Comparison of ENCODE assay signal across 22 cellular contexts in the genomic region with DNA sequence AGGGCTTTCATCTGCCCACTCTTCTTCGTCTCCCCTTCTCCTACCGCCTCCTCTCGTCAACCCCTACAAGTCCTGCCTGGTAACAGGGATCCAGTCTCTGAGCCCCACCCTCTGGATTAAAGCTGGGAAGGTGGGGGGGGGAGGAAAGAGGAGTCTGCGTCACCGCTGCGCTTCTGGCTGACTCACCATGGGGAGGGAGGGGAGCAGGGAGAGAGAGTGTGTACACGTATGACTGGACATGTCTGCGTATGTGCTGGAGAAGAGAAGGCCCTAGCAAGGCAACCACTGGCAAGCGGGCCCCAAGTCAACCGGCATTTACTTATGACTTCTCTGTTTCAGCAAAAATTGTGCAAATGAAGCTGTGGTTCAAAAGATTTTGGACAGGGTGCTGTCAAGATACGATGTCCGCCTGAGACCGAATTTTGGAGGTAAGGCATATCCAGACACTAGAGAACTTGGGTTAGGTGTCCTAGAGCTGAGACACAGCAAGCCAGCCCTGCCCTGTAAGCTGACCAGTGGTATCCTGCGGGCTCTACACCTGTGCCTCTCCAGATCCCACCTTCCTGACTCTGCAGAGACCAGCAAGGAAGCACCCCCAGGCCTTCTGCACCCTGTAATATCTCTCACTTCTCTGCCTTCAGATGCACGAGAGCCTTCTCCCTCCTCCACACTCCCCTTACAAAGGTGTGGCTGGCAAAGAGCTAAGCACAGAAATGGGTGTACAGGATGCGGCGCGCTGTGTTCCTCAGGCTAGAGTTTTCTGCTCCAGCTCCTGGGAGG. TPM values are rescaled to one million over a fixed set of nuclear protein-coding genes. Genes with fewer than 3 reads are reported as not detected.
DNase-seq lines count a peak whose midpoint lies in the region; ATAC-seq, FAIRE-seq and TF ChIP-seq lines count a peak whose summit lies in the region.
"Had no signal": no experiment of that assay in that cellular context is flagged by ENCODE, and none has a peak within 500 bp of the region (broad histone marks: within the 10 kb centered on the region; RNA-seq: fewer than 3 reads in every experiment).

No MANE protein-coding gene starts in this region.

- H3K4me1 ChIP-seq in iPS-20b (ENCODE audit: insufficient read depth, low read length), result peaks cover 13% of the 10 kb centered on the region; the same call in 1 of the 2 replicates
- H3K4me1 ChIP-seq: parathyroid adenoma, right lobe of liver, SJCRH30 had no signal

- no peaks in the 10 kb centered on the region for H3K36me3 ChIP-seq in brain microvascular endothelial cell (replicated peaks)
- peaks cover 10% of the 10 kb centered on the region; the same call in 1 of the 2 replicates for H3K36me3 ChIP-seq in iPS-20b (ENCODE audit: insufficient read depth, low read depth, low read length)
- H3K36me3 ChIP-seq: right lobe of liver, SJCRH30, suprapubic skin had no signal

- no peak for TF ChIP-seq POLR2A in GM12891 (IDR thresholded peaks at IDR 0.05; ENCODE audit: low read depth, low read length)

- TF ChIP-seq CTCF in brain microvascular endothelial cell (IDR thresholded peaks at IDR 0.05; ENCODE audit: low read depth, low read length, missing control alignments), result no peak

- H3K4me3 ChIP-seq in brain microvascular endothelial cell (ENCODE audit: low read depth, low read length), result no peak overlapping the region
- peak overlapping the region; percentile 41; the same call in 1 of the 2 replicates for H3K4me3 ChIP-seq in iPS-20b (ENCODE audit: low read length)
- H3K4me3 ChIP-seq: GM12878, right lobe of liver, SJCRH30, suprapubic skin had no signal

- no peaks in the 10 kb centered on the region for H3K9me3 ChIP-seq in iPS-20b (ENCODE audit: insufficient read depth, low read depth, low read length)
- H3K9me3 ChIP-seq: right lobe of liver, SJCRH30, suprapubic skin had no signal

- in situ Hi-C loops in brain microvascular endothelial cell (cut with HindIII; ENCODE audit: low pct_ligation_motif_present, low sequenced_read_pairs), result no loop called here

- FAIRE-seq in GM12891 (lab: Jason Lieb, UNC), result no peak
- FAIRE-seq: GM12878 had no signal

- DNase-seq in Ammon's horn (ENCODE audit: low spot score) (peak; percentile 25), NCI-H82 (lab: John Stamatoyannopoulos, UW) (peak; percentile 92), brain microvascular endothelial cell (peak; percentile 23), GM12891 (ENCODE audit: insufficient read length, low spot score) (no peak), DMS153 (lab: John Stamatoyannopoulos, UW) (no peak), NCI-H526 (lab: John Stamatoyannopoulos, UW) (no peak)
- DNase-seq: ACHN; activated CD4-positive, alpha-beta T cell treated with anti-CD3 and anti-CD28 coated beads, Interleukin-2, amount 10 ng/mL, durations not matched to agents 7 days and 5 days; activated CD8-positive, alpha-beta memory T cell treated with anti-CD3 and anti-CD28 coated beads, Interleukin-2, amount 50 U/mL, for 4 hours; activated gamma-delta T cell; CD4-positive, alpha-beta T cell; left colon; right lobe of liver; SJCRH30; T-helper 1 cell had no signal

- H3K9ac ChIP-seq in iPS-20b (ENCODE audit: low read depth, low read length), result no peak overlapping the region
- H3K9ac ChIP-seq: parathyroid adenoma had no signal

- H3K27me3 ChIP-seq in brain microvascular endothelial cell (replicated peaks) (no peaks in the 10 kb centered on the region), iPS-20b (ENCODE audit: insufficient read depth, low read length) (peaks cover 35% of the 10 kb centered on the region)
- H3K27me3 ChIP-seq: SJCRH30 had no signal

- no peak overlapping the region for H3K27ac ChIP-seq in brain microvascular endothelial cell
- no peak overlapping the region for H3K27ac ChIP-seq in iPS-20b (ENCODE audit: low read length)
- H3K27ac ChIP-seq: parathyroid adenoma, right lobe of liver, SJCRH30, suprapubic skin had no signal

- no peak for ATAC-seq in GM21825 (IDR thresholded peaks at IDR 0.05; ENCODE audit: unreplicated experiment)
- ATAC-seq: GM12878, left colon, right lobe of liver had no signal

TF ChIP-seq in GM12891, 5 proteins besides CTCF, POLR2A, EP300 and RAD21:
- no peak for TF ChIP-seq POLR2AphosphoS5 (IDR thresholded peaks at IDR 0.05; ENCODE audit: low read depth, low read length)
- no peak for TF ChIP-seq SPI1 (IDR thresholded peaks at IDR 0.05; ENCODE audit: low read depth, low read length)
- no peak for TF ChIP-seq POU2F2 (IDR thresholded peaks at IDR 0.05; ENCODE audit: low read depth, low read length)
- no peak for TF ChIP-seq PAX5 (IDR thresholded peaks at IDR 0.05; ENCODE audit: insufficient read depth, low read length, severe bottlenecking)
- TF ChIP-seq TAF1 (IDR thresholded peaks at IDR 0.05; ENCODE audit: low read depth, low read length), result no peak

RNA-seq across cellular contexts. Expression of a gene that starts 2.5 kb away (rescaled TPM):
- polyA plus RNA-seq in GM12891 (2012; ENCODE audit: low read depth, missing spikeins), result not detected
- polyA plus RNA-seq: IgD-negative memory B cell had no signal

RNA-seq across cellular contexts. Expression of a gene that starts 58.4 kb away (rescaled TPM):
- polyA plus RNA-seq in GM12891 (2012; ENCODE audit: low read depth, missing spikeins), result not detected
- polyA plus RNA-seq: adipose tissue, IgD-negative memory B cell had no signal

Comparison
In these comparisons a context has a peak if more than half of its experiments do, and no peak if none do; other contexts are left out.
1. DNase-seq: peak in Ammon's horn (single experiment), NCI-H82 (single experiment) and brain microvascular endothelial cell (single experiment); none in GM12891 (single experiment), DMS153 (single experiment) and NCI-H526 (0 of 2).